ENCODE assay signal across 8 cellular contexts in the genomic region with DNA sequence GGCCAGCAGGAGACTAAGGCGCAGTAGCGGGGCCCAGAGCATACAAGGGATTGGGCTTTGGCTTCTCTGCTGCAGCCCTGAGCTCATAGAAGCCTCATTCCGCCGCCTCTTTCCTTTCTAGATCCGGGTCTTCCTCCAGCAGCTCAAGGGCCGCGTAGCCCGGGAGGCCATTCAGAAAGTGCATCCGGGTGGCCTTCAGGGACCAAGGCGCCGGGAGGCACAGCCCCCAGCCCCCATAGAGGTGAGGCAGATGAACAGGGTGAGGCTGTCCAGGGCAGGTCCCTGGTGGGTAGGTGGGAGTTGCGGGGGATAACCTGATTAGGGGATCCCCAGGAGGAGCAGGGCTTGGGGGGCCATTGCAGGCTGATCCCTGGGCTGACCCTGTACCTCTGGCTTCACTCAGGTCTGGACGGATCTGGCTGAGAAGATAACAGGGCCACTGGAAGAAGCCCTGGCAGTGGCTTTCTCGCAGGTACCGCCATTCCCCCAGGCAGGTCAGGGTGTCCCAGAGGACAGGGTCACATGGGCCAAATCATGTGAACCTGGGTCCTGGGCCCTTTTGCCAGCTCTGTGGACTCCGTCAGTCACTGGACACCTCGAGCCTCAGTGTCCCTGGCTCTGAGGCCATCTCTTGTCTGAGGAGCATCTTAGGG. TPM values are rescaled to one million over a fixed set of nuclear protein-coding genes. Genes with fewer than 3 reads are reported as not detected.
A peak's percentile ranks its signal among the peaks of the same experiment; 100 is the strongest.
DNase-seq lines count a peak whose midpoint lies in the region; ATAC-seq lines count a peak whose summit lies in the region.

No MANE protein-coding gene starts in this region.

- peak overlapping the region; percentile 20 for H2BK5ac ChIP-seq in neuronal stem cell (ENCODE audit: low read length)

- H3K4me2 ChIP-seq in neuronal stem cell (ENCODE audit: insufficient read depth, low read length, poor library complexity, severe bottlenecking) = peak overlapping the region; percentile 75

- DNase-seq in CD4-positive, alpha-beta memory T cell = no peak
- peak; percentile 40 for DNase-seq in NCI-H1105 treated with DMSO at 0.1 percent for 48 hours (lab: John Stamatoyannopoulos, UW)
- no peak for DNase-seq in neuronal stem cell (ENCODE audit: low spot score)
- no peak for DNase-seq in stimulated activated CD4-positive, alpha-beta T cell treated with anti-CD3 and anti-CD28 coated beads, Interleukin-4, amount 100 ng/mL, for 4 hours
- no peak for DNase-seq in activated CD4-positive, alpha-beta T cell treated with anti-CD3 and anti-CD28 coated beads for 48 hours
- no peak for DNase-seq in NCI-H2171 (lab: John Stamatoyannopoulos, UW)

- H3K4ac ChIP-seq in neuronal stem cell (ENCODE audit: low read length) = no peak overlapping the region

- peak overlapping the region; percentile 88 to 97 (median 92) for H3K4me3 Mint-ChIP-seq in CD4-positive, alpha-beta memory T cell

- H3K36me3 ChIP-seq in CD4-positive, alpha-beta memory T cell (ENCODE audit: insufficient read depth, low read length) = peaks cover 15% of the 10 kb centered on the region
- H3K36me3 ChIP-seq in duodenal mucosa (ENCODE audit: control insufficient read depth in 1 of 2, insufficient read depth in 2 of 2, low read length in 2 of 2) (peaks cover 9 to 11% of the 10 kb centered on the region in 2 donors), neuronal stem cell (replicated peaks in 1 of 2; ENCODE audit: control insufficient read depth in 2 of 2, insufficient read depth in 2 of 2, low read length in 2 of 2) (peaks cover 23 to 29% of the 10 kb centered on the region in 2 donors)

- H3K14ac ChIP-seq in neuronal stem cell (ENCODE audit: low read length) = peak overlapping the region; percentile 15

- no peak overlapping the region for H2BK120ac ChIP-seq in neuronal stem cell (ENCODE audit: low read depth, low read length)

- peaks cover 22% of the 10 kb centered on the region for H3K79me1 ChIP-seq in neuronal stem cell (ENCODE audit: low read depth, low read length)

- no peak for ATAC-seq in GM18511 (IDR thresholded peaks at IDR 0.05; ENCODE audit: unreplicated experiment)

- POLR2A ChIA-PET in CD4-positive, alpha-beta memory T cell (lab: Charles Lee; ENCODE audit: partially characterized antibody) = interaction anchor here (0.9 to 5.6 kb wide), 8 partner anchors 8 to 386 kb away, joined by 3 to 82 read pairs (median 12); partner anchors contain the start of genes MAP2K7, PET100, PNPLA6 and TIMM44

- peak overlapping the region; percentile 25 for H3K23ac ChIP-seq in neuronal stem cell (ENCODE audit: low read depth, low read length, poor library complexity)

- H3K4me3 ChIP-seq in CD4-positive, alpha-beta memory T cell (ENCODE audit: low read length in 2 of 2) = peak overlapping the region; percentile 52 to 61
- H3K4me3 ChIP-seq in duodenal mucosa (ENCODE audit: low read depth in 1 of 2, low read length in 2 of 2) (peak overlapping the region; percentile 82 to 84), neuronal stem cell (ENCODE audit: low read length in 2 of 2) (peak overlapping the region; percentile 62 to 81)

- peaks cover 13 to 53% (median 34%) of the 10 kb centered on the region in 4 donors for H3K4me1 Mint-ChIP-seq in CD4-positive, alpha-beta memory T cell

- H2AFZ ChIP-seq in neuronal stem cell (ENCODE audit: low read length) = peak overlapping the region; percentile 44

- no peak overlapping the region for H4K91ac ChIP-seq in neuronal stem cell (ENCODE audit: low read depth, low read length, poor library complexity)

- H3K9me3 ChIP-seq in CD4-positive, alpha-beta memory T cell (ENCODE audit: control insufficient read depth in 1 of 2, low read length in 2 of 2) = no peaks in the 10 kb centered on the region
- H3K9me3 ChIP-seq in duodenal mucosa (ENCODE audit: control insufficient read depth in 1 of 2, low read length in 2 of 2) = no peaks in the 10 kb centered on the region
- H3K9me3 ChIP-seq in neuronal stem cell (replicated peaks in 1 of 2; ENCODE audit: control insufficient read depth in 2 of 2, insufficient read depth in 1 of 2, low read depth in 1 of 2, low read length in 2 of 2) = no peaks in the 10 kb centered on the region

- H2AK5ac ChIP-seq in neuronal stem cell (ENCODE audit: low read depth, low read length) = peak overlapping the region; percentile 93

- H3K18ac ChIP-seq in neuronal stem cell (ENCODE audit: low read length) = peak overlapping the region; percentile 84

- no peak overlapping the region for H4K8ac ChIP-seq in neuronal stem cell (ENCODE audit: low read depth, low read length)

- H2BK12ac ChIP-seq in neuronal stem cell (ENCODE audit: low read length) = no peak overlapping the region

- no CpG with 5 or more reads among the region's 17 CpGs for WGBS in neuronal stem cell (ENCODE audit: extremely low coverage in 2 of 2, insufficient read length in 2 of 2, insufficient replicate concordance in 1 of 2), 2 donors

- peak overlapping the region; percentile 76 for H3K27ac ChIP-seq in CD4-positive, alpha-beta memory T cell (ENCODE audit: low read depth, low read length)
- peak overlapping the region; percentile 77 for H3K27ac ChIP-seq in duodenal mucosa (ENCODE audit: low read depth, low read length)
- H3K27ac ChIP-seq in neuronal stem cell (replicated peaks; ENCODE audit: low read length) = peak overlapping the region; percentile 84

- H3K27ac Mint-ChIP-seq in CD4-positive, alpha-beta memory T cell = peak overlapping the region; percentile 85 to 96 (median 94)

- intact Hi-C loops in CD4-positive, alpha-beta memory T cell (cut with micrococcal nuclease) = loop anchor here (5.0 kb wide), 1 partner anchor 294 kb away; the partner anchor contains the start of genes PET100 and XAB2

- peak overlapping the region; percentile 65 to 76 for H3K9ac ChIP-seq in duodenal mucosa (ENCODE audit: low read depth in 1 of 2, low read length in 2 of 2)
- peak overlapping the region; percentile 76 for H3K9ac ChIP-seq in neuronal stem cell (ENCODE audit: low read depth, low read length, poor library complexity)

- H3K4me1 ChIP-seq in CD4-positive, alpha-beta memory T cell (ENCODE audit: insufficient read depth, low read length) = peaks cover 49% of the 10 kb centered on the region
- H3K4me1 ChIP-seq in duodenal mucosa (ENCODE audit: control insufficient read depth in 1 of 2, insufficient read depth in 2 of 2, low read length in 2 of 2) = peaks cover 21 to 42% of the 10 kb centered on the region in 2 donors
- H3K4me1 ChIP-seq in neuronal stem cell (ENCODE audit: control insufficient read depth in 2 of 2, insufficient read depth in 1 of 2, low read depth in 1 of 2, low read length in 2 of 2) = peaks cover 23 to 32% of the 10 kb centered on the region in 2 donors

- H3K27me3 ChIP-seq in CD4-positive, alpha-beta memory T cell (ENCODE audit: insufficient read depth, low read length) = peaks cover 13% of the 10 kb centered on the region
- H3K27me3 ChIP-seq in duodenal mucosa (ENCODE audit: control insufficient read depth in 1 of 2, insufficient read depth in 2 of 2, low read length in 2 of 2) (peaks cover 14 to 15% of the 10 kb centered on the region in 2 donors), neuronal stem cell (ENCODE audit: control insufficient read depth in 3 of 3, insufficient read depth in 3 of 3, low read depth in 1 of 3, low read length in 3 of 3) (peaks cover 12 to 24% (median 13%) of the 10 kb centered on the region in 3 experiments)

- peaks cover 0 to 4% (median 0%) of the 10 kb centered on the region in 8 donors for H3K9me3 Mint-ChIP-seq in CD4-positive, alpha-beta memory T cell

- peaks cover 0 to 3% of the 10 kb centered on the region in 2 donors for H3K36me3 Mint-ChIP-seq in CD4-positive, alpha-beta memory T cell

- peaks cover 9 to 14% of the 10 kb centered on the region in 2 donors for H3K27me3 Mint-ChIP-seq in CD4-positive, alpha-beta memory T cell

- CTCF ChIA-PET in CD4-positive, alpha-beta memory T cell (lab: Charles Lee; ENCODE audit: partially characterized antibody) = interaction anchor here (0.9 to 7.3 kb wide), 6 partner anchors 8 to 52 kb away, joined by 3 to 66 read pairs (median 16); partner anchors contain the start of genes MAP2K7 and TIMM44

- no peak overlapping the region for H2BK15ac ChIP-seq in neuronal stem cell (ENCODE audit: low read length)

RNA-seq across cellular contexts. Expression of gene SNAPC2, which starts 1.3 kb away (rescaled TPM):
- total RNA-seq in CD4-positive, alpha-beta memory T cell = 10 to 100 TPM; 16.3 to 18.9 TPM
- 10 to 100 TPM in 1 of 2 donors, 1 to 10 TPM in 1; 9.0 to 22.1 TPM for polyA plus RNA-seq in CD4-positive, alpha-beta memory T cell
- 35.6 TPM for polyA plus RNA-seq in neuronal stem cell (2013, experiment 1 of 2)
- 32.9 TPM for polyA plus RNA-seq in neuronal stem cell (2013, experiment 2 of 2)

RNA-seq across cellular contexts. Expression of gene CTXN1, which starts 4.5 kb away (rescaled TPM):
- not detected for total RNA-seq in CD4-positive, alpha-beta memory T cell
- not detected for polyA plus RNA-seq in CD4-positive, alpha-beta memory T cell
- polyA plus RNA-seq in neuronal stem cell (2013, experiment 1 of 2) = 136 TPM
- polyA plus RNA-seq in neuronal stem cell (2013, experiment 2 of 2) = 129 TPM

RNA-seq across cellular contexts. Expression of gene TGFBR3L, which starts 6.8 kb away (rescaled TPM):
- under 1 TPM; 0.93 to 1.00 TPM for total RNA-seq in CD4-positive, alpha-beta memory T cell
- polyA plus RNA-seq in CD4-positive, alpha-beta memory T cell = not detected
- 1.3 TPM for polyA plus RNA-seq in neuronal stem cell (2013, experiment 1 of 2)
- polyA plus RNA-seq in neuronal stem cell (2013, experiment 2 of 2) = 1.9 TPM

RNA-seq across cellular contexts. Expression of gene MAP2K7, which starts 17.8 kb away (rescaled TPM):
- 10 to 100 TPM; 59.7 to 62.5 TPM for total RNA-seq in CD4-positive, alpha-beta memory T cell
- 1 to 10 TPM in 1 of 2 donors, under 1 TPM in 1; 0.57 to 2.5 TPM for polyA plus RNA-seq in CD4-positive, alpha-beta memory T cell
- 32.5 TPM for polyA plus RNA-seq in neuronal stem cell (2013, experiment 1 of 2)
- 32.3 TPM for polyA plus RNA-seq in neuronal stem cell (2013, experiment 2 of 2)

RNA-seq across cellular contexts. Expression of gene TIMM44, which starts 22.0 kb away (rescaled TPM):
- total RNA-seq in CD4-positive, alpha-beta memory T cell = 10 to 100 TPM; 71.6 to 71.9 TPM
- 10 to 100 TPM; 11.6 to 15.4 TPM for polyA plus RNA-seq in CD4-positive, alpha-beta memory T cell
- polyA plus RNA-seq in neuronal stem cell (2013, experiment 1 of 2) = 50.7 TPM
- polyA plus RNA-seq in neuronal stem cell (2013, experiment 2 of 2) = 56.0 TPM
